27 cellular contexts compared by ENCODE assay signal in genomic region chr12:84117190-84117589, GRCh38.
"Had no signal": no experiment of that assay in that cellular context is flagged by ENCODE, and none has a peak within 500 bp of the region (broad histone marks: within the 10 kb centered on the region; RNA-seq: fewer than 3 reads in every experiment).

No MANE protein-coding gene starts in this region.

- H3K27ac Mint-ChIP-seq: activated CD4-positive, alpha-beta memory T cell treated with anti-CD3 and anti-CD28 coated beads for 36 hours; activated CD4-positive, alpha-beta T cell treated with anti-CD3 and anti-CD28 coated beads for 36 hours; activated CD4-positive, alpha-beta T cell treated with anti-CD3 and anti-CD28 coated beads, Interleukin-2, amount 10 ng/mL, durations not matched to agents 24 days and 14 days; activated CD8-positive, alpha-beta memory T cell treated with anti-CD3 and anti-CD28 coated beads, Interleukin-2, amount 10 ng/mL, durations not matched to agents 7 days and 5 days; activated CD8-positive, alpha-beta T cell treated with anti-CD3 and anti-CD28 coated beads, Interleukin-2, amount 10 ng/mL, durations not matched to agents 7 days and 5 days; activated naive CD4-positive, alpha-beta T cell treated with anti-CD3 and anti-CD28 coated beads, Interleukin-2, amount 10 ng/mL, durations not matched to agents 7 days and 5 days; activated naive CD4-positive, alpha-beta T cell treated with anti-CD3 and anti-CD28 coated beads, Interleukin-2, amount 50 U/mL, for 72 hours; activated naive CD8-positive, alpha-beta T cell treated with anti-CD3 and anti-CD28 coated beads, Interleukin-2, amount 10 ng/mL, durations not matched to agents 7 days and 5 days; brain; T-helper 17 cell; T-helper 2 cell treated with Interferon-gamma antibody and Interleukin-4, amounts not matched to agents 5 μg/mL and 100 μg/mL, for 36 hours had no signal

- H3K4me3 Mint-ChIP-seq: activated CD4-positive, alpha-beta memory T cell treated with anti-CD3 and anti-CD28 coated beads for 36 hours; activated CD4-positive, alpha-beta T cell treated with anti-CD3 and anti-CD28 coated beads for 36 hours; activated CD4-positive, alpha-beta T cell treated with anti-CD3 and anti-CD28 coated beads, Interleukin-2, amount 10 ng/mL, durations not matched to agents 24 days and 14 days; activated CD8-positive, alpha-beta memory T cell treated with anti-CD3 and anti-CD28 coated beads, Interleukin-2, amount 10 ng/mL, durations not matched to agents 7 days and 5 days; activated CD8-positive, alpha-beta T cell treated with anti-CD3 and anti-CD28 coated beads, Interleukin-2, amount 10 ng/mL, durations not matched to agents 7 days and 5 days; activated naive CD4-positive, alpha-beta T cell treated with anti-CD3 and anti-CD28 coated beads, Interleukin-2, amount 10 ng/mL, durations not matched to agents 7 days and 5 days; activated naive CD8-positive, alpha-beta T cell treated with anti-CD3 and anti-CD28 coated beads, Interleukin-2, amount 10 ng/mL, durations not matched to agents 7 days and 5 days; brain; T-helper 17 cell; T-helper 2 cell treated with Interferon-gamma antibody and Interleukin-4, amounts not matched to agents 5 μg/mL and 100 μg/mL, for 36 hours had no signal

- H3K36me3 Mint-ChIP-seq: activated CD4-positive, alpha-beta memory T cell treated with anti-CD3 and anti-CD28 coated beads for 36 hours; activated CD8-positive, alpha-beta memory T cell treated with anti-CD3 and anti-CD28 coated beads, Interleukin-2, amount 10 ng/mL, durations not matched to agents 7 days and 5 days; activated naive CD4-positive, alpha-beta T cell treated with anti-CD3 and anti-CD28 coated beads, Interleukin-2, amount 10 ng/mL, durations not matched to agents 7 days and 5 days; activated naive CD4-positive, alpha-beta T cell treated with anti-CD3 and anti-CD28 coated beads, Interleukin-2, amount 50 U/mL, for 72 hours; activated naive CD8-positive, alpha-beta T cell treated with anti-CD3 and anti-CD28 coated beads, Interleukin-2, amount 10 ng/mL, durations not matched to agents 7 days and 5 days; brain had no signal

- H3K27me3 Mint-ChIP-seq: activated CD4-positive, alpha-beta memory T cell treated with anti-CD3 and anti-CD28 coated beads for 36 hours; activated CD4-positive, alpha-beta T cell treated with anti-CD3 and anti-CD28 coated beads for 36 hours; activated CD4-positive, alpha-beta T cell treated with anti-CD3 and anti-CD28 coated beads, Interleukin-2, amount 10 ng/mL, durations not matched to agents 24 days and 14 days; activated CD8-positive, alpha-beta memory T cell treated with anti-CD3 and anti-CD28 coated beads, Interleukin-2, amount 10 ng/mL, durations not matched to agents 7 days and 5 days; activated naive CD4-positive, alpha-beta T cell treated with anti-CD3 and anti-CD28 coated beads, Interleukin-2, amount 10 ng/mL, durations not matched to agents 7 days and 5 days; activated naive CD8-positive, alpha-beta T cell treated with anti-CD3 and anti-CD28 coated beads, Interleukin-2, amount 10 ng/mL, durations not matched to agents 7 days and 5 days; brain; T-helper 17 cell had no signal

- H3K4me1 Mint-ChIP-seq: activated CD4-positive, alpha-beta T cell treated with anti-CD3 and anti-CD28 coated beads for 36 hours; activated CD4-positive, alpha-beta T cell treated with anti-CD3 and anti-CD28 coated beads, Interleukin-2, amount 10 ng/mL, durations not matched to agents 24 days and 14 days; activated CD8-positive, alpha-beta memory T cell treated with anti-CD3 and anti-CD28 coated beads, Interleukin-2, amount 10 ng/mL, durations not matched to agents 7 days and 5 days; activated naive CD4-positive, alpha-beta T cell treated with anti-CD3 and anti-CD28 coated beads, Interleukin-2, amount 10 ng/mL, durations not matched to agents 7 days and 5 days; activated naive CD8-positive, alpha-beta T cell treated with anti-CD3 and anti-CD28 coated beads, Interleukin-2, amount 10 ng/mL, durations not matched to agents 7 days and 5 days; T-helper 17 cell had no signal

- DNase-seq: activated CD4-positive, alpha-beta memory T cell treated with anti-CD3 and anti-CD28 coated beads for 36 hours; activated CD4-positive, alpha-beta T cell treated with anti-CD3 and anti-CD28 coated beads for 36 hours; activated CD4-positive, alpha-beta T cell treated with anti-CD3 and anti-CD28 coated beads, Interleukin-2, amount 10 ng/mL, durations not matched to agents 24 days and 14 days; activated CD4-positive, CD25-positive, alpha-beta regulatory T cell; activated CD4-positive, CD25-positive, alpha-beta regulatory T cell treated with anti-CD3 and anti-CD28 coated beads, Interleukin-2, amount 50 U/mL, for 72 hours; activated CD8-positive, alpha-beta memory T cell treated with anti-CD3 and anti-CD28 coated beads, Interleukin-2, amount 10 ng/mL, durations not matched to agents 7 days and 5 days; activated CD8-positive, alpha-beta memory T cell treated with anti-CD3 and anti-CD28 coated beads, Interleukin-2, amount 50 U/mL, for 4 hours; activated CD8-positive, alpha-beta T cell treated with anti-CD3 and anti-CD28 coated beads, Interleukin-2, amount 10 ng/mL, durations not matched to agents 7 days and 5 days; activated gamma-delta T cell; activated naive CD4-positive, alpha-beta T cell; activated naive CD4-positive, alpha-beta T cell treated with anti-CD3 and anti-CD28 coated beads, Interleukin-2, amount 10 ng/mL, durations not matched to agents 7 days and 5 days; activated naive CD8-positive, alpha-beta T cell treated with anti-CD3 and anti-CD28 coated beads, Interleukin-2, amount 10 ng/mL, durations not matched to agents 7 days and 5 days; activated T-cell treated with anti-CD3 and anti-CD28 coated beads, Interleukin-2, amount 50 U/mL, for 1 hour; activated T-cell treated with anti-CD3 and anti-CD28 coated beads, Interleukin-2, amount 50 U/mL, for 48 hours; central memory CD4-positive, alpha-beta T cell; cerebellar nuclear complex; colonic mucosa; effector CD8-positive, alpha-beta T cell; foreskin keratinocyte; gastrocnemius medialis; glutamatergic neuron; heart left ventricle; T-helper 1 cell; T-helper 17 cell had no signal
